Comparison of ENCODE assay signal across 22 cellular contexts in genomic region chr5:84376346-84376745, GRCh38. TPM values are rescaled to one million over a fixed set of nuclear protein-coding genes. Genes with fewer than 3 reads are reported as not detected.
"Had no signal": no experiment of that assay in that cellular context is flagged by ENCODE, and none has a peak within 500 bp of the region (broad histone marks: within the 10 kb centered on the region; RNA-seq: fewer than 3 reads in every experiment).

No MANE protein-coding gene starts in this region.

- H3K36me3 Mint-ChIP-seq: naive thymus-derived CD4-positive, alpha-beta T cell; neural progenitor cell; stimulated activated memory B cell treated with anti-CD40 and anti-IgM and Interleukin-4, amounts not matched to agents 10 μg/mL and 1 μg/mL and 100 μg/mL, for 72 hours had no signal

- H3K27ac Mint-ChIP-seq: naive thymus-derived CD4-positive, alpha-beta T cell; neural progenitor cell; stimulated activated memory B cell treated with anti-CD40 and anti-IgM and Interleukin-4, amounts not matched to agents 10 μg/mL and 1 μg/mL and 100 μg/mL, for 72 hours had no signal

- H3K9ac ChIP-seq: neural progenitor cell had no signal

- ATAC-seq: gastrocnemius medialis; naive thymus-derived CD4-positive, alpha-beta T cell; psoas muscle; right cardiac atrium; stimulated activated memory B cell treated with anti-CD40 and anti-IgM and Interleukin-4, amounts not matched to agents 10 μg/mL and 1 μg/mL and 100 μg/mL, for 72 hours; stimulated activated naive CD8-positive, alpha-beta T cell treated with anti-CD3 and anti-CD28 coated beads, Interleukin-15, Interleukin-2, amounts not matched to agents 100 U/mL and 50 U/mL, for 24 hours had no signal

- H3K4me1 ChIP-seq: gastrocnemius medialis, neural progenitor cell, psoas muscle, spleen, testis had no signal

- H3K4me3 ChIP-seq: gastrocnemius medialis, lung, neural progenitor cell, ovary, psoas muscle, sigmoid colon, spleen, testis, tibial nerve had no signal

- H3K4me3 Mint-ChIP-seq: naive thymus-derived CD4-positive, alpha-beta T cell; nephron; neural progenitor cell; stimulated activated memory B cell treated with anti-CD40 and anti-IgM and Interleukin-4, amounts not matched to agents 10 μg/mL and 1 μg/mL and 100 μg/mL, for 72 hours had no signal

- H3K27me3 ChIP-seq: dorsolateral prefrontal cortex, ovary, sigmoid colon, testis, tibial nerve had no signal

- DNase-seq: cerebellar nuclear complex; dorsolateral prefrontal cortex; effector CD4-positive, alpha-beta T cell; foreskin fibroblast; gastrocnemius medialis; head of caudate nucleus; midbrain; naive thymus-derived CD4-positive, alpha-beta T cell; ovary; psoas muscle; right cardiac atrium; sigmoid colon; spleen; stimulated activated CD4-positive, alpha-beta T cell treated with anti-CD3 and anti-CD28 coated beads, Interleukin-4, amount 100 ng/mL, for 4 hours; stimulated activated naive CD8-positive, alpha-beta T cell treated with anti-CD3 and anti-CD28 coated beads, Interleukin-15, Interleukin-2, amounts not matched to agents 100 U/mL and 50 U/mL, for 24 hours; substantia nigra; testis had no signal

- H3K4me1 Mint-ChIP-seq: naive thymus-derived CD4-positive, alpha-beta T cell; neural progenitor cell; stimulated activated memory B cell treated with anti-CD40 and anti-IgM and Interleukin-4, amounts not matched to agents 10 μg/mL and 1 μg/mL and 100 μg/mL, for 72 hours had no signal

- H3K4me2 ChIP-seq: neural progenitor cell had no signal

- H3K27ac ChIP-seq: gastrocnemius medialis, neural progenitor cell, ovary, psoas muscle, sigmoid colon, spleen, testis, tibial nerve had no signal

- H3K9me3 ChIP-seq: gastrocnemius medialis, ovary, psoas muscle, sigmoid colon, spleen, testis, tibial nerve had no signal

- H3K27me3 Mint-ChIP-seq: stimulated activated memory B cell treated with anti-CD40 and anti-IgM and Interleukin-4, amounts not matched to agents 10 μg/mL and 1 μg/mL and 100 μg/mL, for 72 hours had no signal

- H3K36me3 ChIP-seq: gastrocnemius medialis, neural progenitor cell, ovary, sigmoid colon, spleen, tibial nerve had no signal

- H2AFZ ChIP-seq: neural progenitor cell had no signal

- H3K9me3 Mint-ChIP-seq: nephron, neural progenitor cell had no signal

RNA-seq across cellular contexts. Expression of gene EDIL3, which starts 8.3 kb away (rescaled TPM):
- total RNA-seq: naive thymus-derived CD4-positive, alpha-beta T cell had no signal
- polyA plus RNA-seq: naive thymus-derived CD4-positive, alpha-beta T cell had no signal
